In genomic region chr5:76782444-76782843, GRCh38 we compare ENCODE assay signal across 19 cellular contexts. TPM values are rescaled to one million over a fixed set of nuclear protein-coding genes. Genes with fewer than 3 reads are reported as not detected.
DNase-seq lines count a peak whose midpoint lies in the region; ATAC-seq, FAIRE-seq and TF ChIP-seq lines count a peak whose summit lies in the region.
"Had no signal": no experiment of that assay in that cellular context is flagged by ENCODE, and none has a peak within 500 bp of the region (broad histone marks: within the 10 kb centered on the region; RNA-seq: fewer than 3 reads in every experiment).

No MANE protein-coding gene starts in this region.

- no peak for FAIRE-seq in HepG2 (lab: Jason Lieb, UNC)

- peaks cover 4% of the 10 kb centered on the region for H3K4me1 ChIP-seq in Panc1 (ENCODE audit: control insufficient read depth, insufficient read depth, low read length)
- peaks cover 30% of the 10 kb centered on the region for H3K4me1 ChIP-seq in HepG2 (ENCODE audit: insufficient read depth, low read length)

- TF ChIP-seq EP300 in HepG2 (IDR thresholded peaks at IDR 0.05; ENCODE audit: low read depth in 2 of 2, low read length in 2 of 2) (no peak), HepG2 (CRISPR knock-in tag; IDR thresholded peaks at IDR 0.05; ENCODE audit: borderline replicate concordance) (no peak)

- no peak for TF ChIP-seq RAD21 in HepG2 (CRISPR knock-in tag; IDR thresholded peaks at IDR 0.05)

- ATAC-seq in Panc1 (no peak), GM18861 (IDR thresholded peaks at IDR 0.05; ENCODE audit: unreplicated experiment) (no peak), HepG2 (no peak)
- ATAC-seq in activated T-helper 17 cell treated with anti-CD3 and anti-CD28 coated beads, Interleukin-2, amount 50 U/mL, for 72 hours (replicated peaks), result no peak

- H3K27me3 Mint-ChIP-seq in mesothelial cell of epicardium (ENCODE audit: low read depth), result no peaks in the 10 kb centered on the region
- H3K27me3 Mint-ChIP-seq in activated T-helper 17 cell treated with anti-CD3 and anti-CD28 coated beads, Interleukin-2, amount 50 U/mL, for 72 hours, result peaks cover 4% of the 10 kb centered on the region

- H3K4me2 ChIP-seq in HepG2 (ENCODE audit: low read depth, low read length), result no peak overlapping the region

- H3K9me3 ChIP-seq in Panc1 (ENCODE audit: control insufficient read depth, insufficient read depth, low read depth, low read length) (no peaks in the 10 kb centered on the region), HepG2 (ENCODE audit: low read length) (no peaks in the 10 kb centered on the region)

- no peak overlapping the region for H2AFZ ChIP-seq in HepG2 (ENCODE audit: low read length)
- H2AFZ ChIP-seq: GM23248 had no signal

- no peak for DNase-seq in Panc1 (ENCODE audit: low read depth, low spot score)
- DNase-seq in choroid plexus epithelial cell (ENCODE audit: low read depth), result peak; percentile 88
- DNase-seq in mesothelial cell of epicardium (ENCODE audit: low spot score in 2 of 2, unreplicated experiment in 2 of 2), result no peak
- no peak for DNase-seq in NCI-H446 (lab: John Stamatoyannopoulos, UW)
- DNase-seq in HepG2 (ENCODE audit: low spot score), result no peak
- DNase-seq: CD4-positive, CD25-positive, alpha-beta regulatory T cell; DMS79; GM23248; H9; MV-4-11; NCI-H1105 treated with DMSO at 0.1 percent for 48 hours; NCI-H2029 treated with DMSO at 0.1 percent for 48 hours; NCI-H345; NCI-H524 treated with DMSO at 0.1 percent for 48 hours; OCI-M1; RPMI8226; SHP77 had no signal

- TF ChIP-seq CTCF in Panc1 (IDR thresholded peaks at IDR 0.05) (no peak), choroid plexus epithelial cell (conservative IDR thresholded peaks at IDR 0.05; ENCODE audit: low read depth, low read length) (no peak), mesothelial cell of epicardium (IDR thresholded peaks at IDR 0.05; ENCODE audit: unreplicated experiment) (no peak), HepG2 (CRISPR knock-in tag; IDR thresholded peaks at IDR 0.05) (no peak)

- H3K27ac Mint-ChIP-seq in mesothelial cell of epicardium, result peak overlapping the region; percentile 58
- H3K27ac Mint-ChIP-seq in activated T-helper 17 cell treated with anti-CD3 and anti-CD28 coated beads, Interleukin-2, amount 50 U/mL, for 72 hours, result no peak overlapping the region
- H3K27ac Mint-ChIP-seq: CD4-positive, CD25-positive, alpha-beta regulatory T cell had no signal

- H3K4me3 ChIP-seq in Panc1 (ENCODE audit: low read depth in 2 of 2, low read length in 2 of 2) (no peak overlapping the region), choroid plexus epithelial cell (ENCODE audit: low read depth, low read length) (no peak overlapping the region), HepG2 (replicated peaks in 1 of 3; ENCODE audit: insufficient read depth in 1 of 3, low read depth in 2 of 3, low read length in 3 of 3) (no peak overlapping the region)
- H3K4me3 ChIP-seq: GM23248 had no signal

- CTCF ChIA-PET in Panc1 (lab: Charles Lee) (interaction anchor here (0.6 to 0.8 kb wide), 2 partner anchors 24 to 473 kb away, joined by 4 read pairs; no protein-coding TSS in a partner anchor), HepG2 (lab: Yijun Ruan, JAX; ENCODE audit: low intra/inter-chr PET ratio, low total read pairs) (no interaction called here)

- H3K79me2 ChIP-seq in HepG2 (ENCODE audit: insufficient read depth, low read length), result no peaks in the 10 kb centered on the region

- no peak for TF ChIP-seq POLR2A in HepG2 (IDR thresholded peaks at IDR 0.05; ENCODE audit: insufficient read depth in 1 of 2, low read depth in 2 of 2, low read length in 2 of 2)

- H3K4me3 Mint-ChIP-seq in mesothelial cell of epicardium, result no peak overlapping the region
- no peak overlapping the region for H3K4me3 Mint-ChIP-seq in activated T-helper 17 cell treated with anti-CD3 and anti-CD28 coated beads, Interleukin-2, amount 50 U/mL, for 72 hours
- H3K4me3 Mint-ChIP-seq: CD4-positive, CD25-positive, alpha-beta regulatory T cell had no signal

- POLR2A ChIA-PET in Panc1 (lab: Charles Lee) (interaction anchor here (0.7 kb wide), 1 partner anchor 75 kb away, joined by 4 read pairs; no protein-coding TSS in a partner anchor), HepG2 (lab: Yijun Ruan, JAX) (interaction anchor here (1.2 kb wide), 1 partner anchor 24 kb away, joined by 5 read pairs; no protein-coding TSS in a partner anchor)

- BruUV-seq in Panc1 (replicated peaks; lab: Mats Ljungman, UMichigan), result no TSS peak
- no TSS peak for BruUV-seq in HepG2 (replicated peaks; lab: Mats Ljungman, UMichigan)

- H3K36me3 ChIP-seq in Panc1 (ENCODE audit: control insufficient read depth, insufficient read depth, low read length) (no peaks in the 10 kb centered on the region), HepG2 (replicated peaks in 1 of 2; ENCODE audit: control insufficient read depth in 1 of 2, insufficient read depth in 2 of 2, low read length in 2 of 2) (no peaks in the 10 kb centered on the region)

- peaks cover 22% of the 10 kb centered on the region for H3K4me1 Mint-ChIP-seq in mesothelial cell of epicardium
- no peaks in the 10 kb centered on the region for H3K4me1 Mint-ChIP-seq in activated T-helper 17 cell treated with anti-CD3 and anti-CD28 coated beads, Interleukin-2, amount 50 U/mL, for 72 hours

- no peaks in the 10 kb centered on the region for H3K27me3 ChIP-seq in Panc1 (ENCODE audit: control insufficient read depth, insufficient read depth, low read length)
- H3K27me3 ChIP-seq in HepG2 (ENCODE audit: control insufficient read depth in 1 of 2, insufficient read depth in 2 of 2, low read length in 2 of 2), result no peaks in the 10 kb centered on the region

- H3K27ac ChIP-seq in Panc1 (ENCODE audit: low read length), result peak overlapping the region; percentile 60; the same call in 1 of the 2 replicates
- H3K27ac ChIP-seq in HepG2 (ENCODE audit: extremely low read length, insufficient read depth, low read length), result no peak overlapping the region
- H3K27ac ChIP-seq: GM23248 had no signal

- no peaks in the 10 kb centered on the region for H3K9me3 Mint-ChIP-seq in mesothelial cell of epicardium
- H3K9me3 Mint-ChIP-seq in activated T-helper 17 cell treated with anti-CD3 and anti-CD28 coated beads, Interleukin-2, amount 50 U/mL, for 72 hours, result no peaks in the 10 kb centered on the region

- intact Hi-C loops in Panc1 (cut with micrococcal nuclease; ENCODE audit: unreplicated experiment), result no loop called here
- intact Hi-C loops in HepG2 (cut with micrococcal nuclease; ENCODE audit: unreplicated experiment), result no loop called here

- H3K36me3 Mint-ChIP-seq in mesothelial cell of epicardium, result no peaks in the 10 kb centered on the region
- no peaks in the 10 kb centered on the region for H3K36me3 Mint-ChIP-seq in activated T-helper 17 cell treated with anti-CD3 and anti-CD28 coated beads, Interleukin-2, amount 50 U/mL, for 72 hours (ENCODE audit: low read depth)
- H3K36me3 Mint-ChIP-seq: CD4-positive, CD25-positive, alpha-beta regulatory T cell had no signal

- H3K9ac ChIP-seq in HepG2 (ENCODE audit: insufficient read depth, low read depth, low read length), result no peak overlapping the region
- H3K9ac ChIP-seq: GM23248 had no signal

- no peaks in the 10 kb centered on the region for H4K20me1 ChIP-seq in HepG2 (ENCODE audit: insufficient read depth, low read length)

- in situ Hi-C loops in Panc1 (cut with HindIII; ENCODE audit: low pct_unique_long_range_greater_than_20kb, low sequenced_read_pairs) (no loop called here), HepG2 (cut with HindIII; ENCODE audit: extremely low pct_ligation_motif_present, low pct_unique_long_range_greater_than_20kb) (no loop called here)

- 71% methylated on average over 3 of the region's 3 CpGs for WGBS in HepG2 (ENCODE audit: low lambda C conversion rate)

TF ChIP-seq in HepG2, 621 proteins besides CTCF, POLR2A, EP300 and RAD21:
- TF ChIP-seq CHD2 (IDR thresholded peaks at IDR 0.05; ENCODE audit: low read depth, low read length) (no peak), ZNF136 (CRISPR knock-in tag; IDR thresholded peaks at IDR 0.05; ENCODE audit: low read depth) (no peak), ASH2L (IDR thresholded peaks at IDR 0.05; ENCODE audit: insufficient read length, low read depth, low read length) (no peak)

RNA-seq across cellular contexts. Expression of gene F2RL1, which starts 36.4 kb away (rescaled TPM):
- total RNA-seq in Panc1 (2021; ENCODE audit: unreplicated experiment), result 65.9 TPM
- polyA plus RNA-seq in Panc1 (2012; ENCODE audit: insufficient read length), result 26.8 TPM
- total RNA-seq in mesothelial cell of epicardium, result 5.7 to 6.6 TPM (median 6.6 TPM) in 3 replicates
- total RNA-seq in activated T-helper 17 cell treated with anti-CD3 and anti-CD28 coated beads, Interleukin-2, amount 50 U/mL, for 72 hours, result 1 to 10 TPM in 1 of 2 donors, under 1 TPM in 1; 0.85 to 1.9 TPM
- total RNA-seq in HepG2 (2016; rRNA removed; fragmentation: Illumina TruSeq; extraction: Trizol), result 6.3 and 9.9 TPM in 2 replicates
- total RNA-seq in HepG2 (2016; cell fraction: cytosol; rRNA removed; fragmentation: Illumina TruSeq; extraction: Trizol; ENCODE audit: low read depth), result 0.61 and 0.71 TPM in 2 replicates
- 4.8 and 10.3 TPM in 2 replicates for total RNA-seq in HepG2 (2016; cell fraction: insoluble cytoplasmic fraction; rRNA removed; fragmentation: Illumina TruSeq; extraction: Trizol)
- total RNA-seq in HepG2 (2016; cell fraction: membrane; rRNA removed; fragmentation: Illumina TruSeq; extraction: Trizol), result 1.6 and 1.9 TPM in 2 replicates
- 10.2 and 11.2 TPM in 2 replicates for total RNA-seq in HepG2 (2016; cell fraction: nucleus; rRNA removed; fragmentation: Illumina TruSeq; extraction: Trizol)
- 23.0 TPM in 2 replicates for polyA plus RNA-seq in HepG2 (2011; rRNA removed)
- polyA plus RNA-seq in HepG2 (2011; cell fraction: cytosol; rRNA removed), result 15.6 and 23.7 TPM in 2 replicates
- polyA plus RNA-seq in HepG2 (2011; cell fraction: nucleus; rRNA removed), result 3.3 and 3.7 TPM in 2 replicates
- polyA plus RNA-seq in HepG2 (2012), result 7.4 and 10.0 TPM in 2 replicates
- 0.38 and 0.44 TPM in 2 replicates for polyA plus RNA-seq in HepG2 (2016; cell fraction: cytosol; fragmentation: Illumina TruSeq; extraction: Trizol; ENCODE audit: low read depth)
- 4.3 and 4.4 TPM in 2 replicates for polyA plus RNA-seq in HepG2 (2016; cell fraction: insoluble cytoplasmic fraction; fragmentation: Illumina TruSeq; extraction: Trizol; ENCODE audit: low read depth)
- polyA plus RNA-seq in HepG2 (2016; cell fraction: membrane; fragmentation: Illumina TruSeq; extraction: Trizol; ENCODE audit: low read depth), result 0.86 and 1.0 TPM in 2 replicates
- polyA plus RNA-seq in HepG2 (2016; cell fraction: nucleus; fragmentation: Illumina TruSeq; extraction: Trizol; ENCODE audit: insufficient read depth, low read depth), result 12.6 and 13.5 TPM in 2 replicates
- polyA minus RNA-seq in HepG2 (2011; rRNA and poly(A)+ RNA removed; ENCODE audit: low replicate concordance), result 0.33 and 45.9 TPM in 2 replicates
- 11.8 and 15.6 TPM in 2 replicates for polyA minus RNA-seq in HepG2 (2011; cell fraction: cytosol; rRNA and poly(A)+ RNA removed)
- 5.0 and 9.2 TPM in 2 replicates for polyA minus RNA-seq in HepG2 (2011; cell fraction: nucleus; rRNA and poly(A)+ RNA removed)
